ENCODE assay signal across 1 cellular context in genomic region chr12:106840217-106840616, GRCh38.
TF ChIP-seq lines count a peak whose summit lies in the region.

No MANE protein-coding gene starts in this region.

TF ChIP-seq in K562, 482 proteins besides CTCF, POLR2A, EP300 and RAD21 (continued from another document):
- TF ChIP-seq MLX (CRISPR knock-in tag; conservative IDR thresholded peaks at IDR 0.05) (no peak), TAF15 (IDR thresholded peaks at IDR 0.05; ENCODE audit: low read depth, low read length) (no peak), ATF3 (IDR thresholded peaks at IDR 0.05) (no peak), ATF3 (CRISPR knock-in tag; conservative IDR thresholded peaks at IDR 0.05) (no peak), ZBTB49 (CRISPR knock-in tag; IDR thresholded peaks at IDR 0.05; ENCODE audit: borderline replicate concordance) (no peak), ZNF175 (CRISPR knock-in tag; IDR thresholded peaks at IDR 0.05; ENCODE audit: low read depth) (no peak), RCOR1 (IDR thresholded peaks at IDR 0.05; ENCODE audit: borderline replicate concordance in 1 of 2, low read depth in 2 of 2, low read length in 2 of 2) (0 out of 4 replicates have a peak, but pooled peaks of 1 of the 2 experiments have one; percentile 10), PKNOX1 (IDR thresholded peaks at IDR 0.05) (peak; percentile 97)
